ENCODE assay signal across 9 cellular contexts in genomic region chr11:12842933-12843636, GRCh38.
DNase-seq lines count a peak whose midpoint lies in the region; ATAC-seq, FAIRE-seq and TF ChIP-seq lines count a peak whose summit lies in the region.
"Had no signal": no experiment of that assay in that cellular context is flagged by ENCODE, and none has a peak within 500 bp of the region (broad histone marks: within the 10 kb centered on the region; RNA-seq: fewer than 3 reads in every experiment).

No MANE protein-coding gene starts in this region.

- WGBS in A549 (ENCODE audit: missing lambda C conversion rate): 71% methylated on average over 6 of the region's 6 CpGs

- TF ChIP-seq EP300 in A549 (IDR thresholded peaks at IDR 0.05): no peak

- H3K4me3 ChIP-seq in A549 (no peak overlapping the region), SJCRH30 (no peak overlapping the region), Peyer's patch (no peak overlapping the region)

- TF ChIP-seq CTCF in A549 (IDR thresholded peaks at IDR 0.05): no peak
- TF ChIP-seq CTCF in Peyer's patch (IDR thresholded peaks at IDR 0.05): no peak

- TF ChIP-seq POLR2A in A549 (IDR thresholded peaks at IDR 0.05; ENCODE audit: low read length): no peak
- no peak for TF ChIP-seq POLR2A in Peyer's patch (IDR thresholded peaks at IDR 0.05)

- peak in 1 of 2 experiments; percentile 20; a peak in 2 of 6 replicates for ATAC-seq in A549
- no peak for ATAC-seq in activated CD4-positive, CD25-positive, alpha-beta regulatory T cell treated with anti-CD3 and anti-CD28 coated beads, Interleukin-2, amount 50 U/mL, for 24 hours

- FAIRE-seq in A549 (lab: Jason Lieb, UNC): no peak

- CTCF ChIA-PET in A549 (lab: Yijun Ruan, JAX): interaction anchor here (0.7 to 1.9 kb wide), 3 partner anchors 13 to 42 kb away, joined by 3 to 4 read pairs (median 3); no protein-coding TSS in a partner anchor

- H3K27ac ChIP-seq in A549: no peak overlapping the region
- H3K27ac ChIP-seq in SJCRH30: no peak overlapping the region; the same call in 1 of the 2 replicates
- no peak overlapping the region for H3K27ac ChIP-seq in Peyer's patch

- H3K4me2 ChIP-seq in A549: peak overlapping the region; percentile 54

- POLR2A ChIA-PET in A549 (lab: Yijun Ruan, JAX): interaction anchor here (0.7 kb wide), 1 partner anchor 156 kb away, joined by 3 read pairs; no protein-coding TSS in a partner anchor

- H3K27me3 ChIP-seq in SJCRH30 (no peaks in the 10 kb centered on the region), Peyer's patch (no peaks in the 10 kb centered on the region)

- TF ChIP-seq RAD21 in A549 (conservative IDR thresholded peaks at IDR 0.05 in 1 of 2, IDR thresholded peaks at IDR 0.05 in 1 of 2): no peak

- DNase-seq in A549 (ENCODE audit: low read depth in 1 of 2, low spot score in 1 of 2) (peak in 1 of 2 experiments; percentile 65), M059J (ENCODE audit: low read depth) (peak; percentile 92), SJCRH30 (peak; percentile 58 to 79), iPS-NIHi11 (ENCODE audit: low spot score) (peak; percentile 25), hippocampal formation (lab: John Stamatoyannopoulos, UW) (no peak), activated gamma-delta T cell treated with Interleukin-2 at 50 U/mL for 16 hours (no peak), Peyer's patch (no peak)
- DNase-seq: left cardiac atrium had no signal

- H3K36me3 ChIP-seq in SJCRH30: no peaks in the 10 kb centered on the region
- no peaks in the 10 kb centered on the region for H3K36me3 ChIP-seq in Peyer's patch

- H3K9me3 ChIP-seq in A549 (no peaks in the 10 kb centered on the region), SJCRH30 (replicated peaks) (0 out of 2 replicates have a peak, but pooled peaks cover 3% of the 10 kb centered on the region), Peyer's patch (no peaks in the 10 kb centered on the region)

- peaks cover 82% of the 10 kb centered on the region for H3K4me1 ChIP-seq in A549
- H3K4me1 ChIP-seq in SJCRH30: peaks cover 49% of the 10 kb centered on the region
- peaks cover 0 to 35% (median 0%) of the 10 kb centered on the region in 4 donors for H3K4me1 ChIP-seq in Peyer's patch

TF ChIP-seq in A549, 52 proteins besides CTCF, POLR2A, EP300 and RAD21:
- TF ChIP-seq HOXB5 (CRISPR knock-in tag; IDR thresholded peaks at IDR 0.05): peak; percentile 93
- TF ChIP-seq, protein P1, sequence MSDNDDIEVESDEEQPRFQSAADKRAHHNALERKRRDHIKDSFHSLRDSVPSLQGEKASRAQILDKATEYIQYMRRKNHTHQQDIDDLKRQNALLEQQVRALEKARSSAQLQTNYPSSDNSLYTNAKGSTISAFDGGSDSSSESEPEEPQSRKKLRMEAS (IDR thresholded peaks at IDR 0.05): no peak

Comparison
In these comparisons a context has a peak if more than half of its experiments do, and no peak if none do; other contexts are left out.
1. DNase-seq: peak in M059J (single experiment), SJCRH30 (2 of 2) and iPS-NIHi11 (single experiment); none in hippocampal formation (0 of 2), activated gamma-delta T cell treated with Interleukin-2 at 50 U/mL for 16 hours (single experiment) and Peyer's patch (0 of 3).